ENCODE assay signal across 8 cellular contexts in genomic region chr19:33795370-33796163, GRCh38. TPM values are rescaled to one million over a fixed set of nuclear protein-coding genes. Genes with fewer than 3 reads are reported as not detected.
DNase-seq lines count a peak whose midpoint lies in the region; ATAC-seq and TF ChIP-seq lines count a peak whose summit lies in the region.

No MANE protein-coding gene starts in this region.

- H3K9me3 ChIP-seq in SJCRH30 (replicated peaks) (no peaks in the 10 kb centered on the region), right atrium auricular region (no peaks in the 10 kb centered on the region)

- peak; percentile 86 to 94 for TF ChIP-seq CTCF in right atrium auricular region (IDR thresholded peaks at IDR 0.05)

- H3K4me3 ChIP-seq in SJCRH30 (peak overlapping the region; percentile 100), right atrium auricular region (peak overlapping the region; percentile 77 to 87)

- H3K4me1 ChIP-seq in SJCRH30 = peaks cover 13% of the 10 kb centered on the region
- H3K4me1 ChIP-seq in right atrium auricular region = peaks cover 0 to 40% of the 10 kb centered on the region in 2 donors

- H3K27me3 ChIP-seq in SJCRH30 (no peaks in the 10 kb centered on the region), right atrium auricular region (no peaks in the 10 kb centered on the region)

- 0 out of 2 replicates have a peak, but pooled peaks cover 3% of the 10 kb centered on the region for H3K36me3 ChIP-seq in SJCRH30
- no peaks in the 10 kb centered on the region for H3K36me3 ChIP-seq in right atrium auricular region

- peak; percentile 67 for DNase-seq in DMS79 treated with DMSO at 0.1 percent for 48 hours (lab: John Stamatoyannopoulos, UW)
- DNase-seq in KG1 (lab: John Stamatoyannopoulos, UW) = peak; percentile 35
- peak; percentile 88 to 89 for DNase-seq in SJCRH30
- DNase-seq in anterior cingulate cortex (lab: John Stamatoyannopoulos, UW) = peak in 53 of 58 donors; percentile 38 to 87 (median 71)
- peak; percentile 77 for DNase-seq in right atrium auricular region (ENCODE audit: low spot score)
- peak; percentile 94 for DNase-seq in posterior vena cava (ENCODE audit: low spot score)

- ATAC-seq in HG03159 (IDR thresholded peaks at IDR 0.05; ENCODE audit: unreplicated experiment) (no peak), GM21447 (IDR thresholded peaks at IDR 0.05; ENCODE audit: unreplicated experiment) (no peak)

- H3K27ac ChIP-seq in SJCRH30 (peak overlapping the region; percentile 99), right atrium auricular region (peak overlapping the region; percentile 90 to 95)

- intact Hi-C loops in posterior vena cava (cut with DNase I) = loop anchor here in 1 of 2 donors (5.0 kb wide), 1 partner anchor 72 kb away; no protein-coding TSS in a partner anchor

RNA-seq across cellular contexts. Expression of gene KCTD15, which starts 1.1 kb away (rescaled TPM):
- 38.8 and 42.0 TPM in 2 replicates for total RNA-seq in SJCRH30 (2014; rRNA removed; shearing (Covaris generic))
- total RNA-seq in right atrium auricular region (10 to 100 TPM in 1 of 2 donors, 1 to 10 TPM in 1; 8.6 to 24.4 TPM), posterior vena cava (10 to 100 TPM; 56.3 to 62.9 TPM)

Comparison
In these comparisons a context has a peak if more than half of its experiments do, and no peak if none do; other contexts are left out.
1. DNase-seq: peak in every context shown above with its lines; median percentile 94 in posterior vena cava; 88 in SJCRH30; 77 in right atrium auricular region; 71 in anterior cingulate cortex; 67 in DMS79 treated with DMSO at 0.1 percent for 48 hours; 35 in KG1.